ENCODE assay signal across 1 cellular context in the genomic region with DNA sequence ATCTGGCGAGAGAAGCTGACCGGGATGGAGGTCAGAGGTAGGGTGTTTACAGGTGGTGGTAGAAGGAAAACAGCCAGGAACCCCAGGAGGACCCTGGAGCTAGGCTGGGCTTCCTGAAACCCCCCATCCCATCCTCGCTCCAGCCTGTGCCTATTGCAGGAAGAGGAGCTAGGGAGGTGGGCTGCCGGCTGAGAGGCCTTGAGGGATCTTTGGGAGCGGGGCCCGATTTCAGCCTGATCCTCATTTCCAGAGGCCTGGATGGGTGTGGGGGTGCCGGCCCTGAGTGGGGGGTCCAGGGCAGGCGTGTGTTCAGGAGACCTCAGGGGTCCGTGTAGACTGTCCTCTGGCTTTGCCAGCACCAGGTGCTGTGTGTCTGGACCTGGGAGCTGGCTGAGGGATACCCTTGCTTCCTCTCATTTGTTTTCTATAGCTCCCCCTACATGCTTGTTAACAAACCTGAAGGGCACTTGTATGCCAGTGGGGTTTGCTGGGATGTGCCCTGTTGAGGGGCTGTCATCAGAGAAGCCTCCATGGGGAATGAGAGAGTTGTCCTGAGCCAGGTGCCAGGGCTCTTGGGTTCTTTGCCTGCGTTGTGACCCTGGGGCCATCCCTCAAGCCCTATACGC.
TF ChIP-seq lines count a peak whose summit lies in the region.

No MANE protein-coding gene starts in this region.

TF ChIP-seq in HCT116, 20 proteins besides CTCF, POLR2A, EP300 and RAD21 (continued from another document):
- TF ChIP-seq, protein P1, sequence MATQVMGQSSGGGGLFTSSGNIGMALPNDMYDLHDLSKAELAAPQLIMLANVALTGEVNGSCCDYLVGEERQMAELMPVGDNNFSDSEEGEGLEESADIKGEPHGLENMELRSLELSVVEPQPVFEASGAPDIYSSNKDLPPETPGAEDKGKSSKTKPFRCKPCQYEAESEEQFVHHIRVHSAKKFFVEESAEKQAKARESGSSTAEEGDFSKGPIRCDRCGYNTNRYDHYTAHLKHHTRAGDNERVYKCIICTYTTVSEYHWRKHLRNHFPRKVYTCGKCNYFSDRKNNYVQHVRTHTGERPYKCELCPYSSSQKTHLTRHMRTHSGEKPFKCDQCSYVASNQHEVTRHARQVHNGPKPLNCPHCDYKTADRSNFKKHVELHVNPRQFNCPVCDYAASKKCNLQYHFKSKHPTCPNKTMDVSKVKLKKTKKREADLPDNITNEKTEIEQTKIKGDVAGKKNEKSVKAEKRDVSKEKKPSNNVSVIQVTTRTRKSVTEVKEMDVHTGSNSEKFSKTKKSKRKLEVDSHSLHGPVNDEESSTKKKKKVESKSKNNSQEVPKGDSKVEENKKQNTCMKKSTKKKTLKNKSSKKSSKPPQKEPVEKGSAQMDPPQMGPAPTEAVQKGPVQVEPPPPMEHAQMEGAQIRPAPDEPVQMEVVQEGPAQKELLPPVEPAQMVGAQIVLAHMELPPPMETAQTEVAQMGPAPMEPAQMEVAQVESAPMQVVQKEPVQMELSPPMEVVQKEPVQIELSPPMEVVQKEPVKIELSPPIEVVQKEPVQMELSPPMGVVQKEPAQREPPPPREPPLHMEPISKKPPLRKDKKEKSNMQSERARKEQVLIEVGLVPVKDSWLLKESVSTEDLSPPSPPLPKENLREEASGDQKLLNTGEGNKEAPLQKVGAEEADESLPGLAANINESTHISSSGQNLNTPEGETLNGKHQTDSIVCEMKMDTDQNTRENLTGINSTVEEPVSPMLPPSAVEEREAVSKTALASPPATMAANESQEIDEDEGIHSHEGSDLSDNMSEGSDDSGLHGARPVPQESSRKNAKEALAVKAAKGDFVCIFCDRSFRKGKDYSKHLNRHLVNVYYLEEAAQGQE (IDR thresholded peaks at IDR 0.05; ENCODE audit: low read depth) = no peak
- TF ChIP-seq FOSL1 (IDR thresholded peaks at IDR 0.05; ENCODE audit: low read depth) (no peak), SP1 (IDR thresholded peaks at IDR 0.05; ENCODE audit: low read depth) (no peak), POLR2AphosphoS5 (IDR thresholded peaks at IDR 0.05; ENCODE audit: low read depth, low read length) (no peak), SRF (IDR thresholded peaks at IDR 0.05; ENCODE audit: low read depth) (no peak), ZNF274 (IDR thresholded peaks at IDR 0.05; ENCODE audit: low read depth, low read length) (no peak), SIN3A (IDR thresholded peaks at IDR 0.05; ENCODE audit: low read depth) (no peak), JUND (IDR thresholded peaks at IDR 0.05) (no peak), CBX3 (IDR thresholded peaks at IDR 0.05; ENCODE audit: low read depth) (no peak), ELF1 (IDR thresholded peaks at IDR 0.05; ENCODE audit: borderline replicate concordance, low read depth) (no peak), EZH2phosphoT487 (IDR thresholded peaks at IDR 0.05; ENCODE audit: borderline replicate concordance) (no peak), CEBPB (IDR thresholded peaks at IDR 0.05; ENCODE audit: low read depth) (no peak)
- TF ChIP-seq, protein P2, sequence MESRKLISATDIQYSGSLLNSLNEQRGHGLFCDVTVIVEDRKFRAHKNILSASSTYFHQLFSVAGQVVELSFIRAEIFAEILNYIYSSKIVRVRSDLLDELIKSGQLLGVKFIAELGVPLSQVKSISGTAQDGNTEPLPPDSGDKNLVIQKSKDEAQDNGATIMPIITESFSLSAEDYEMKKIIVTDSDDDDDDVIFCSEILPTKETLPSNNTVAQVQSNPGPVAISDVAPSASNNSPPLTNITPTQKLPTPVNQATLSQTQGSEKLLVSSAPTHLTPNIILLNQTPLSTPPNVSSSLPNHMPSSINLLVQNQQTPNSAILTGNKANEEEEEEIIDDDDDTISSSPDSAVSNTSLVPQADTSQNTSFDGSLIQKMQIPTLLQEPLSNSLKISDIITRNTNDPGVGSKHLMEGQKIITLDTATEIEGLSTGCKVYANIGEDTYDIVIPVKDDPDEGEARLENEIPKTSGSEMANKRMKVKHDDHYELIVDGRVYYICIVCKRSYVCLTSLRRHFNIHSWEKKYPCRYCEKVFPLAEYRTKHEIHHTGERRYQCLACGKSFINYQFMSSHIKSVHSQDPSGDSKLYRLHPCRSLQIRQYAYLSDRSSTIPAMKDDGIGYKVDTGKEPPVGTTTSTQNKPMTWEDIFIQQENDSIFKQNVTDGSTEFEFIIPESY (IDR thresholded peaks at IDR 0.05; ENCODE audit: extremely low read depth, insufficient replicate concordance, low read length) = no peak
